Comparison of ENCODE assay signal across 14 cellular contexts in genomic region chr11:2593393-2593950, GRCh38.
"Had no signal": no experiment of that assay in that cellular context is flagged by ENCODE, and none has a peak within 500 bp of the region (broad histone marks: within the 10 kb centered on the region; RNA-seq: fewer than 3 reads in every experiment).

No MANE protein-coding gene starts in this region.

- DNase-seq: activated CD4-positive, CD25-positive, alpha-beta regulatory T cell treated with anti-CD3 and anti-CD28 coated beads, Interleukin-2, amount 50 U/mL, for 72 hours; activated naive CD4-positive, alpha-beta T cell; activated T-cell treated with anti-CD3 and anti-CD28 coated beads for 4 hours; left cardiac atrium; pancreas; stimulated activated CD4-positive, alpha-beta T cell treated with anti-CD3 and anti-CD28 coated beads, Interleukin-12 subunit alpha, Interleukin-12 subunit beta, amount 100 ng/mL, for 4 hours; stimulated activated naive CD4-positive, alpha-beta T cell; SW 1271 had no signal

- H3K27me3 ChIP-seq: ascending aorta, breast epithelium, gastrocnemius medialis, heart left ventricle, pancreas, suprapubic skin had no signal

- H3K4me2 ChIP-seq: neural progenitor cell had no signal

- H3K9ac ChIP-seq: neural progenitor cell had no signal

- FAIRE-seq: pancreas had no signal

- H3K4me1 ChIP-seq: ascending aorta, breast epithelium, gastrocnemius medialis, heart left ventricle, neural progenitor cell, pancreas, suprapubic skin had no signal

- H3K4me3 ChIP-seq: ascending aorta, breast epithelium, gastrocnemius medialis, heart left ventricle, neural progenitor cell, pancreas, suprapubic skin had no signal

- H3K27ac ChIP-seq: ascending aorta, breast epithelium, gastrocnemius medialis, heart left ventricle, neural progenitor cell, pancreas, suprapubic skin had no signal

- H3K36me3 ChIP-seq: ascending aorta, breast epithelium, gastrocnemius medialis, neural progenitor cell, suprapubic skin had no signal

- H3K9me3 ChIP-seq: pancreas had no signal

- H2AFZ ChIP-seq: neural progenitor cell had no signal
